In genomic region chr17:4941027-4941610, GRCh38 we compare ENCODE assay signal across 2 cellular contexts.
TF ChIP-seq lines count a peak whose summit lies in the region.

No MANE protein-coding gene starts in this region.

TF ChIP-seq in H1, 55 proteins besides CTCF, POLR2A, EP300 and RAD21:
- TF ChIP-seq CHD7 (IDR thresholded peaks at IDR 0.05; ENCODE audit: insufficient replicate concordance, low read length) (no peak), ASH2L (IDR thresholded peaks at IDR 0.05; ENCODE audit: low read length) (no peak), RNF2 (IDR thresholded peaks at IDR 0.05; ENCODE audit: borderline replicate concordance, low read depth, low read length, missing control alignments, poor library complexity, severe bottlenecking) (no peak), TEAD4 (IDR thresholded peaks at IDR 0.05; ENCODE audit: low read depth, low read length) (no peak), SIRT6 (IDR thresholded peaks at IDR 0.05; ENCODE audit: low read length) (no peak)

TF ChIP-seq in neural cell, 6 proteins besides CTCF, POLR2A, EP300 and RAD21:
- TF ChIP-seq TAF1 (IDR thresholded peaks at IDR 0.05; ENCODE audit: low read depth) (no peak), REST (IDR thresholded peaks at IDR 0.05; ENCODE audit: borderline replicate concordance) (no peak), MXI1 (conservative IDR thresholded peaks at IDR 0.05; ENCODE audit: poor library complexity, severe bottlenecking) (no peak), EZH2 (IDR thresholded peaks at IDR 0.05; ENCODE audit: borderline replicate concordance, insufficient read depth, low read length, poor library complexity, severe bottlenecking) (no peak), SMC3 (conservative IDR thresholded peaks at IDR 0.05; ENCODE audit: poor library complexity) (no peak), POLR2AphosphoS5 (IDR thresholded peaks at IDR 0.05) (no peak)
